24 cellular contexts compared by ENCODE assay signal in genomic region chr2:232097260-232097659, GRCh38.
"Had no signal": no experiment of that assay in that cellular context is flagged by ENCODE, and none has a peak within 500 bp of the region (broad histone marks: within the 10 kb centered on the region; RNA-seq: fewer than 3 reads in every experiment).

No MANE protein-coding gene starts in this region.

- H3K27me3 ChIP-seq: brain microvascular endothelial cell, Peyer's patch, SJSA1 had no signal

- H3K27ac ChIP-seq: brain microvascular endothelial cell, Peyer's patch, RWPE1, SJSA1 had no signal

- ATAC-seq: activated CD4-positive, CD25-positive, alpha-beta regulatory T cell treated with anti-CD3 and anti-CD28 coated beads, Interleukin-2, amount 50 U/mL, for 24 hours; activated T-helper 17 cell treated with anti-CD3 and anti-CD28 coated beads, Interleukin-2, amount 50 U/mL, for 72 hours; SK-N-SH treated with all-trans-retinoic acid at 6 μM for 48 hours had no signal

- H3K9me3 ChIP-seq: SJSA1 had no signal

- H3K27ac Mint-ChIP-seq: activated naive CD4-positive, alpha-beta T cell treated with anti-CD3 and anti-CD28 coated beads, Interleukin-2, amount 10 ng/mL, durations not matched to agents 7 days and 5 days; activated naive CD8-positive, alpha-beta T cell treated with anti-CD3 and anti-CD28 coated beads for 36 hours; activated T-helper 17 cell treated with anti-CD3 and anti-CD28 coated beads, Interleukin-2, amount 50 U/mL, for 72 hours; T-helper 2 cell treated with Interferon-gamma antibody and Interleukin-4, amounts not matched to agents 5 μg/mL and 100 μg/mL, for 36 hours had no signal

- DNase-seq: activated CD4-positive, alpha-beta T cell treated with anti-CD3 and anti-CD28 coated beads for 4 hours; activated gamma-delta T cell; activated naive CD4-positive, alpha-beta T cell treated with anti-CD3 and anti-CD28 coated beads, Interleukin-2, amount 10 ng/mL, durations not matched to agents 7 days and 5 days; activated naive CD8-positive, alpha-beta T cell treated with anti-CD3 and anti-CD28 coated beads for 36 hours; activated T-cell treated with anti-CD3 and anti-CD28 coated beads for 4 hours; activated T-cell treated with anti-CD3 and anti-CD28 coated beads, Interleukin-2, amount 50 U/mL, for 48 hours; brain microvascular endothelial cell; NCI-H1105 treated with DMSO at 0.1 percent for 48 hours; NCI-H1436 treated with DMSO at 0.1 percent for 48 hours; NCI-H187 treated with DMSO at 0.1 percent for 48 hours; NCI-H2081 treated with DMSO at 0.1 percent for 48 hours; NCI-H2227 treated with DMSO at 0.1 percent for 48 hours; NCI-H446 treated with DMSO at 0.1 percent for 48 hours; NCI-H526; NCI-H774; Peyer's patch; Right ventricle myocardium superior; SW 1271 had no signal

- H3K4me1 ChIP-seq: Peyer's patch, SJSA1 had no signal

- H3K36me3 ChIP-seq: brain microvascular endothelial cell had no signal

- H3K4me1 Mint-ChIP-seq: activated naive CD8-positive, alpha-beta T cell treated with anti-CD3 and anti-CD28 coated beads for 36 hours had no signal

- H3K4me3 ChIP-seq: Peyer's patch, SJSA1 had no signal

- H3K27me3 Mint-ChIP-seq: activated naive CD4-positive, alpha-beta T cell treated with anti-CD3 and anti-CD28 coated beads, Interleukin-2, amount 10 ng/mL, durations not matched to agents 7 days and 5 days; activated naive CD8-positive, alpha-beta T cell treated with anti-CD3 and anti-CD28 coated beads for 36 hours; activated T-helper 17 cell treated with anti-CD3 and anti-CD28 coated beads, Interleukin-2, amount 50 U/mL, for 72 hours had no signal

- H3K4me3 Mint-ChIP-seq: activated naive CD4-positive, alpha-beta T cell treated with anti-CD3 and anti-CD28 coated beads, Interleukin-2, amount 10 ng/mL, durations not matched to agents 7 days and 5 days; activated naive CD8-positive, alpha-beta T cell treated with anti-CD3 and anti-CD28 coated beads for 36 hours; activated T-helper 17 cell treated with anti-CD3 and anti-CD28 coated beads, Interleukin-2, amount 50 U/mL, for 72 hours; T-helper 2 cell treated with Interferon-gamma antibody and Interleukin-4, amounts not matched to agents 5 μg/mL and 100 μg/mL, for 36 hours had no signal
